8 cellular contexts compared by ENCODE assay signal in the genomic region with DNA sequence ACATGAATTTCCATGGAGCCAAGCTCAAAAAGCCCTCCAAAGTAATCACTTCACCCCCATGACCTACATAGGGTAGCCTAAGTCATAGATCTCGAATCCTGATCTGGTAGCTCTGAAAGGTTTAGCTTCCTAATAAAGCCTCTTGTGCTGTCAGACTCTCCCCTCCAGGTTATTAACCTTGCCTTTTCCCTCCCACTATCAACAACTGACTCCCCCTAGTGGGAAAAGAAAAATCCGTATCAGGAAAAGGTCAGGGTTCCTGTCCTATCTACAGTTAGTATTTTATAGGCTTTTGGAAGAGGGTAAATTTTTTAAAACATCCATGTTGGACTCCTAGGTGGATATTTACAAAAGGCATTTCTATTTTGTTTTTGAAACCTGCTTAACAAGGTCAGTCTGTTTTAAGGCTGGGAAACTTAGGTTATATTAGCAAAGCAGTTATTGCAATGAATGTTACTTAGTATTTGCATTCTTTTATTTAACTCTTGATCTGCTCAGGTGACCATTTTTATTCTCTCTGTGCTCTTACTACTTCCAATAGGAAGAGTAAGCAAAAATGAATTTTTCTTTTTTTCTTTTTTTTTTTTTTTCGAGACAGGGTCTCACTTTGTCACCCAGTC. TPM values are rescaled to one million over a fixed set of nuclear protein-coding genes. Genes with fewer than 3 reads are reported as not detected.
A peak's percentile ranks its signal among the peaks of the same experiment; 100 is the strongest.
DNase-seq lines count a peak whose midpoint lies in the region; ATAC-seq, FAIRE-seq and TF ChIP-seq lines count a peak whose summit lies in the region.

No MANE protein-coding gene starts in this region.

- ATAC-seq in GM21529 (IDR thresholded peaks at IDR 0.05; ENCODE audit: unreplicated experiment) = no peak

- H3K4me2 ChIP-seq in keratinocyte (ENCODE audit: control insufficient read depth, extremely low read depth, insufficient read depth, low read depth, low read length) = peak overlapping the region; percentile 6

- H3K9me3 ChIP-seq in HAP-1 = peaks cover 3% of the 10 kb centered on the region; the same call in 1 of the 2 replicates
- H3K9me3 ChIP-seq in keratinocyte (ENCODE audit: control insufficient read depth, low read depth, low read length) = no peaks in the 10 kb centered on the region
- no peaks in the 10 kb centered on the region for H3K9me3 ChIP-seq in suprapubic skin

- peaks cover 28% of the 10 kb centered on the region for H3K4me1 ChIP-seq in HAP-1
- H3K4me1 ChIP-seq in keratinocyte (ENCODE audit: control insufficient read depth, extremely low read depth, insufficient read depth, low read length) = peaks cover 23% of the 10 kb centered on the region
- H3K4me1 ChIP-seq in suprapubic skin = peaks cover 73% of the 10 kb centered on the region

- H3K36me3 ChIP-seq in HAP-1 (replicated peaks) (peaks cover 10% of the 10 kb centered on the region), keratinocyte (ENCODE audit: control insufficient read depth in 2 of 2, extremely low read depth in 1 of 2, insufficient read depth in 2 of 2, low read length in 2 of 2) (peaks cover 0 to 3% of the 10 kb centered on the region in 2 experiments), suprapubic skin (no peaks in the 10 kb centered on the region)

- H3K27ac ChIP-seq in C4-2B (peak overlapping the region; percentile 65), keratinocyte (ENCODE audit: control insufficient read depth, insufficient read depth, low read length) (no peak overlapping the region), suprapubic skin (no peak overlapping the region), substantia nigra (ENCODE audit: low read depth, low read length, poor library complexity, severe bottlenecking) (no peak overlapping the region)

- no peak for TF ChIP-seq EP300 in suprapubic skin (IDR thresholded peaks at IDR 0.05)

- no peak overlapping the region for H2AFZ ChIP-seq in keratinocyte (ENCODE audit: control insufficient read depth, low read length)

- dilution Hi-C loops in keratinocyte (cut with MboI; ENCODE audit: extremely low pct_ligation_motif_present, low sequenced_read_pairs) = no loop called here

- in situ Hi-C loops in HAP-1 (cut with MboI; ENCODE audit: low sequenced_read_pairs) = no loop called here

- TF ChIP-seq CTCF in C4-2B (conservative IDR thresholded peaks at IDR 0.05) (peak; percentile 90), keratinocyte (optimal IDR thresholded peaks at IDR 0.05 in 1 of 3, IDR thresholded peaks at IDR 0.05 in 1 of 3, conservative IDR thresholded peaks at IDR 0.05 in 1 of 3; ENCODE audit: extremely low read depth in 1 of 3, insufficient read depth in 2 of 3, low read length in 3 of 3) (peak; percentile 37 to 72 (median 59)), suprapubic skin (IDR thresholded peaks at IDR 0.05) (peak; percentile 10 to 45)

- no peaks in the 10 kb centered on the region for H3K27me3 ChIP-seq in HAP-1 (ENCODE audit: low read depth)
- no peaks in the 10 kb centered on the region for H3K27me3 ChIP-seq in keratinocyte (ENCODE audit: control insufficient read depth, extremely low read depth, insufficient read depth, low read length)
- no peaks in the 10 kb centered on the region for H3K27me3 ChIP-seq in suprapubic skin

- TF ChIP-seq POLR2A in suprapubic skin (IDR thresholded peaks at IDR 0.05) = no peak

- peaks cover 19% of the 10 kb centered on the region for H4K20me1 ChIP-seq in keratinocyte (ENCODE audit: control insufficient read depth, extremely low read depth, insufficient read depth, low read length)

- no peak overlapping the region for H3K9ac ChIP-seq in keratinocyte (ENCODE audit: control insufficient read depth, extremely low read depth, insufficient read depth, low read length)

- H3K79me2 ChIP-seq in keratinocyte (ENCODE audit: control insufficient read depth, insufficient read depth, low read length) = peaks cover 98% of the 10 kb centered on the region

- no peak for FAIRE-seq in keratinocyte (lab: Jason Lieb, UNC)

- peaks cover 2% of the 10 kb centered on the region for H3K9me1 ChIP-seq in keratinocyte (ENCODE audit: control insufficient read depth, extremely low read depth, insufficient read depth, low read length)

- H3K4me3 ChIP-seq in HAP-1 (no peak overlapping the region), keratinocyte (ENCODE audit: control insufficient read depth in 2 of 3, extremely low read depth in 1 of 3, insufficient read depth in 2 of 3, low read depth in 1 of 3, low read length in 3 of 3) (no peak overlapping the region), suprapubic skin (no peak overlapping the region)

- DNase-seq in HAP-1 (ENCODE audit: low spot score in 2 of 2) = peak; percentile 65 to 89
- DNase-seq in NCI-H524 treated with DMSO at 0.1 percent for 48 hours (lab: John Stamatoyannopoulos, UW) = peak; percentile 69
- peak; percentile 57 for DNase-seq in astrocyte of the hippocampus (ENCODE audit: low read depth, low spot score)
- no peak for DNase-seq in keratinocyte (ENCODE audit: low read depth, low spot score)
- no peak for DNase-seq in suprapubic skin (ENCODE audit: low spot score in 2 of 2)
- no peak for DNase-seq in substantia nigra (lab: John Stamatoyannopoulos, UW)

- 27% methylated on average over 3 of the region's 3 CpGs for WGBS in suprapubic skin

RNA-seq across cellular contexts. Expression of a gene that starts 8.0 kb away (rescaled TPM):
- 34.9 to 65.6 TPM (median 38.3 TPM) in 3 replicates for polyA plus RNA-seq in keratinocyte
- 168 TPM for polyA plus RNA-seq in keratinocyte (2011; ENCODE audit: low read depth)
- polyA plus RNA-seq in keratinocyte (2011; cell fraction: cytosol; rRNA removed) = 36.2 and 61.6 TPM in 2 replicates
- polyA plus RNA-seq in keratinocyte (2011; cell fraction: nucleus; rRNA removed) = 39.4 and 52.3 TPM in 2 replicates
- polyA plus RNA-seq in keratinocyte (2012; ENCODE audit: low replicate concordance) = 42.1 and 62.3 TPM in 2 replicates
- polyA minus RNA-seq in keratinocyte = 16.4 to 31.7 TPM (median 28.0 TPM) in 3 replicates
- 28.0 TPM for polyA minus RNA-seq in keratinocyte (2011; cell fraction: cytosol; rRNA and poly(A)+ RNA removed)
- 21.8 and 31.6 TPM in 2 replicates for polyA minus RNA-seq in keratinocyte (2011; cell fraction: nucleus; rRNA and poly(A)+ RNA removed)
- 10 to 100 TPM; 42.1 to 56.3 (median 48.9) TPM for total RNA-seq in suprapubic skin

RNA-seq across cellular contexts. Expression of a gene that starts 59.3 kb away (rescaled TPM):
- 11.1 to 46.2 TPM (median 16.3 TPM) in 3 replicates for polyA plus RNA-seq in keratinocyte
- 6.3 TPM for polyA plus RNA-seq in keratinocyte (2011; ENCODE audit: low read depth)
- polyA plus RNA-seq in keratinocyte (2011; cell fraction: cytosol; rRNA removed) = 6.2 and 13.2 TPM in 2 replicates
- polyA plus RNA-seq in keratinocyte (2011; cell fraction: nucleus; rRNA removed) = 55.8 and 99.0 TPM in 2 replicates
- polyA plus RNA-seq in keratinocyte (2012; ENCODE audit: low replicate concordance) = 12.7 and 25.0 TPM in 2 replicates
- 10.3 to 19.7 TPM (median 17.5 TPM) in 3 replicates for polyA minus RNA-seq in keratinocyte
- polyA minus RNA-seq in keratinocyte (2011; cell fraction: cytosol; rRNA and poly(A)+ RNA removed) = 30.7 TPM
- polyA minus RNA-seq in keratinocyte (2011; cell fraction: nucleus; rRNA and poly(A)+ RNA removed) = 23.7 and 29.2 TPM in 2 replicates
- total RNA-seq in suprapubic skin = 100 to 1,000 TPM in 3 of 4 donors, 10 to 100 TPM in 1; 88.1 to 254 (median 120) TPM

Comparison
In these comparisons a context has a peak if more than half of its experiments do, and no peak if none do; other contexts are left out.
1. CTCF ChIP-seq: peak in every context shown above with its lines; median percentile 90 in C4-2B; 59 in keratinocyte; 28 in suprapubic skin.
2. DNase-seq: peak in HAP-1 (2 of 2), NCI-H524 treated with DMSO at 0.1 percent for 48 hours (single experiment) and astrocyte of the hippocampus (single experiment); none in keratinocyte (single experiment), suprapubic skin (0 of 2) and substantia nigra (0 of 49).